ENCODE assay signal across 11 cellular contexts in the genomic region with DNA sequence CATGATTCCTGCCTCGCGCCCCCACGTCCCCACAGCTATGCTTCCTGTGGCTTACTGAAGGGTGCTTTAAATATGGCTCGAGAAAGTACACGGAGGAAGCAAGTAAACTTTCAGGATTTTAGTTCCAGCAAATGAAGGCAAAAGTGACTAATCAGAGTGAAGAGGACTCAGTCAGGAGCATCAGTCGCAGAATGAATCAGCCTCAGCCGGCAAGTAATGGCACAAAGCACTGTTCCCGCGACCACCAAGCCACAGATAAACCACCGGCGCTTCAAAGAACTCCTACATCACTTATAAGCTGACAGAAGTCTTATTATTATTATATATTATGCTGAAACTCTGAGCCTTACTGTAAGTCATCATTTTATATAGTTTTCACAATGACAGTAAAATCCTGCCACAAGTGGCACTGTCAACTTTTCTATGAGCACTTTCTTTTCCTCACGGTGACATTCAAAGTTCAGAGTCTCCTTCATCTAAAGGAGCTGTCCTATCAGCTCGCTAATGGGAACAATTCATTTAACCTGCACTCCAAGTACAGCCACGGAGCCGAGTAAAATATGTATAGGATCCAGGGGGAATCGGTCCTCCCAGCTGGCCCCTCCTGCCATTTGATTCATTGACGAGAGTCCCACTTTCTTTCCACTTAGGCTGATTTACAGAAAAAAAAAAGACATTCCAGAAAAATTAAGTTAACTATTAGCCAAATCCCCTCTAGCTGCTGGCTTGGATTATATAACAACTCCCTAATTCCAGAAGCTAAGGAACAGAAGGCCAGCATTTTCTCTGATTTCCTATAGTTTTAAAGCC.
A peak's percentile ranks its signal among the peaks of the same experiment; 100 is the strongest.
DNase-seq lines count a peak whose midpoint lies in the region; ATAC-seq and TF ChIP-seq lines count a peak whose summit lies in the region.
"Had no signal": no experiment of that assay in that cellular context is flagged by ENCODE, and none has a peak within 500 bp of the region (broad histone marks: within the 10 kb centered on the region; RNA-seq: fewer than 3 reads in every experiment).

No MANE protein-coding gene starts in this region.

- ATAC-seq in activated CD4-positive, alpha-beta T cell treated with anti-CD3 and anti-CD28 coated beads for 36 hours: peak; percentile 84

- H3K27ac Mint-ChIP-seq in activated CD4-positive, alpha-beta T cell treated with anti-CD3 and anti-CD28 coated beads for 36 hours: peak overlapping the region; percentile 81
- H3K27ac Mint-ChIP-seq in neural progenitor cell: peak overlapping the region; percentile 13
- H3K27ac Mint-ChIP-seq: memory B cell had no signal

- H3K9me3 ChIP-seq in neural progenitor cell (ENCODE audit: low read depth): no peaks in the 10 kb centered on the region
- H3K9me3 ChIP-seq in MG63: no peaks in the 10 kb centered on the region
- H3K9me3 ChIP-seq: esophagus muscularis mucosa had no signal

- CTCF ChIA-PET in activated CD4-positive, alpha-beta T cell treated with anti-CD3 and anti-CD28 coated beads for 36 hours (lab: Charles Lee): interaction anchor here (0.6 to 0.9 kb wide), 6 partner anchors 9 to 221 kb away, joined by 3 to 5 read pairs (median 4); no protein-coding TSS in a partner anchor
- CTCF ChIA-PET in GM10248 (lab: Yijun Ruan, JAX): interaction anchor here (0.9 to 1.4 kb wide), 2 partner anchors 21 to 53 kb away, joined by 3 read pairs; no protein-coding TSS in a partner anchor

- H3K79me2 ChIP-seq in neural progenitor cell (ENCODE audit: low read depth): no peaks in the 10 kb centered on the region

- H3K27me3 ChIP-seq in neural progenitor cell: no peaks in the 10 kb centered on the region
- no peaks in the 10 kb centered on the region for H3K27me3 ChIP-seq in MG63
- H3K27me3 ChIP-seq: esophagus muscularis mucosa had no signal

- no peaks in the 10 kb centered on the region for H3K27me3 Mint-ChIP-seq in activated CD4-positive, alpha-beta T cell treated with anti-CD3 and anti-CD28 coated beads for 36 hours
- no peaks in the 10 kb centered on the region for H3K27me3 Mint-ChIP-seq in neural progenitor cell (ENCODE audit: insufficient read depth, low read depth)
- H3K27me3 Mint-ChIP-seq: memory B cell had no signal

- H3K36me3 Mint-ChIP-seq in activated CD4-positive, alpha-beta T cell treated with anti-CD3 and anti-CD28 coated beads for 36 hours (ENCODE audit: low read depth): no peaks in the 10 kb centered on the region
- H3K36me3 Mint-ChIP-seq in neural progenitor cell: no peaks in the 10 kb centered on the region
- H3K36me3 Mint-ChIP-seq: memory B cell had no signal

- DNase-seq in activated CD4-positive, alpha-beta T cell treated with anti-CD3 and anti-CD28 coated beads for 36 hours: peak; percentile 93
- DNase-seq in activated naive CD4-positive, alpha-beta T cell treated with anti-CD3 and anti-CD28 coated beads, Interleukin-2, amount 50 U/mL, for 16 hours: peak; percentile 86
- DNase-seq in neural progenitor cell (ENCODE audit: low spot score) (no peak), NCI-H2196 treated with DMSO at 0.1 percent for 48 hours (lab: John Stamatoyannopoulos, UW; ENCODE audit: unreplicated experiment) (no peak), MG63 (no peak), caudate nucleus (lab: John Stamatoyannopoulos, UW) (no peak), GM10248 (ENCODE audit: extremely low spot score) (no peak)
- DNase-seq in stimulated activated CD8-positive, alpha-beta memory T cell treated with anti-CD3 and anti-CD28 coated beads, Interleukin-7, amount 100 ng/mL, for 48 hours (ENCODE audit: extremely low read depth in 1 of 2, low read depth in 1 of 2): peak; percentile 70 to 92
- DNase-seq: NCI-H2227 treated with DMSO at 0.1 percent for 48 hours had no signal

- H3K9ac ChIP-seq in neural progenitor cell: no peak overlapping the region

- H3K36me3 ChIP-seq in neural progenitor cell (no peaks in the 10 kb centered on the region), MG63 (no peaks in the 10 kb centered on the region)
- H3K36me3 ChIP-seq: esophagus muscularis mucosa had no signal

- H3K4me1 ChIP-seq in neural progenitor cell: peaks cover 10% of the 10 kb centered on the region
- H3K4me1 ChIP-seq: esophagus muscularis mucosa had no signal

- H3K4me2 ChIP-seq in neural progenitor cell: no peak overlapping the region

- H3K4me1 Mint-ChIP-seq in activated CD4-positive, alpha-beta T cell treated with anti-CD3 and anti-CD28 coated beads for 36 hours: peaks cover 74% of the 10 kb centered on the region
- peaks cover 29% of the 10 kb centered on the region for H3K4me1 Mint-ChIP-seq in neural progenitor cell

- no peak for TF ChIP-seq CTCF in neural progenitor cell (IDR thresholded peaks at IDR 0.05)
- TF ChIP-seq CTCF in GM10248 (IDR thresholded peaks at IDR 0.05; ENCODE audit: control extremely low read depth, extremely low read depth, low read depth, missing control alignments): no peak

- H2AFZ ChIP-seq in neural progenitor cell (replicated peaks): no peak overlapping the region

- H3K4me3 ChIP-seq in neural progenitor cell (no peak overlapping the region), MG63 (no peak overlapping the region)
- H3K4me3 ChIP-seq: esophagus muscularis mucosa had no signal

- no peaks in the 10 kb centered on the region for H3K9me3 Mint-ChIP-seq in activated CD4-positive, alpha-beta T cell treated with anti-CD3 and anti-CD28 coated beads for 36 hours (ENCODE audit: low read depth)
- H3K9me3 Mint-ChIP-seq in neural progenitor cell: no peaks in the 10 kb centered on the region

- intact Hi-C loops in activated CD4-positive, alpha-beta T cell treated with anti-CD3 and anti-CD28 coated beads for 36 hours (cut with DNase I, micrococcal nuclease): loop anchor here (1.0 to 10.0 kb wide), 15 partner anchors 8 to 203 kb away; no protein-coding TSS in a partner anchor

- H4K20me1 ChIP-seq in neural progenitor cell (ENCODE audit: low read depth): no peaks in the 10 kb centered on the region

- no peaks in the 10 kb centered on the region for H3F3A ChIP-seq in neural progenitor cell (ENCODE audit: low read depth)

- H3K4me3 Mint-ChIP-seq in activated CD4-positive, alpha-beta T cell treated with anti-CD3 and anti-CD28 coated beads for 36 hours: peak overlapping the region; percentile 58
- H3K4me3 Mint-ChIP-seq in neural progenitor cell: no peak overlapping the region
- H3K4me3 Mint-ChIP-seq: memory B cell had no signal

- H3K27ac ChIP-seq in neural progenitor cell (no peak overlapping the region), caudate nucleus (ENCODE audit: low read depth, low read length) (no peak overlapping the region)
- H3K27ac ChIP-seq: esophagus muscularis mucosa had no signal

- POLR2A ChIA-PET in activated CD4-positive, alpha-beta T cell treated with anti-CD3 and anti-CD28 coated beads for 36 hours (lab: Charles Lee): interaction anchor here (0.6 to 1.2 kb wide), 7 partner anchors 25 to 149 kb away, joined by 3 to 5 read pairs (median 4); no protein-coding TSS in a partner anchor
- POLR2A ChIA-PET in GM10248 (lab: Yijun Ruan, JAX): no interaction called here

Comparison
In these comparisons a context has a peak if more than half of its experiments do, and no peak if none do; other contexts are left out.
1. DNase-seq: peak in activated CD4-positive, alpha-beta T cell treated with anti-CD3 and anti-CD28 coated beads for 36 hours (single experiment), activated naive CD4-positive, alpha-beta T cell treated with anti-CD3 and anti-CD28 coated beads, Interleukin-2, amount 50 U/mL, for 16 hours (single experiment) and stimulated activated CD8-positive, alpha-beta memory T cell treated with anti-CD3 and anti-CD28 coated beads, Interleukin-7, amount 100 ng/mL, for 48 hours (2 of 2); none in neural progenitor cell (single experiment), NCI-H2196 treated with DMSO at 0.1 percent for 48 hours (single experiment), MG63 (single experiment), caudate nucleus (0 of 61) and GM10248 (single experiment).